In genomic region chr9:114505187-114506081, GRCh38 we compare ENCODE assay signal across 8 cellular contexts. TPM values are rescaled to one million over a fixed set of nuclear protein-coding genes. Genes with fewer than 3 reads are reported as not detected.
DNase-seq lines count a peak whose midpoint lies in the region; ATAC-seq, FAIRE-seq and TF ChIP-seq lines count a peak whose summit lies in the region.

Gene WHRN, minus strand, starts transcription at chr9:114505473. Its CDS starts 672 bp downstream, at chr9:114504801.

- H3K9ac ChIP-seq in smooth muscle cell (ENCODE audit: low read depth), result peak within 1 kb of the TSS; percentile 94

- H3K4me1 ChIP-seq in smooth muscle cell (ENCODE audit: low read depth), result peaks cover 31% of the 10 kb centered on the region

- peaks cover 20% of the 10 kb centered on the region for H4K20me1 ChIP-seq in smooth muscle cell (ENCODE audit: low read depth)

- 2% methylated on average over 46 of the region's 75 CpGs for WGBS in smooth muscle cell (ENCODE audit: low lambda C conversion rate)

- peak; percentile 78 for ATAC-seq in HG03066 (IDR thresholded peaks at IDR 0.05; ENCODE audit: low read depth, unreplicated experiment)
- peak; percentile 84 for ATAC-seq in activated CD4-positive, CD25-positive, alpha-beta regulatory T cell treated with anti-CD3 and anti-CD28 coated beads, Interleukin-2, amount 50 U/mL, for 24 hours

- no peaks in the 10 kb centered on the region for H3K9me3 ChIP-seq in smooth muscle cell (replicated peaks; ENCODE audit: low read depth)

- peak; percentile 68 for DNase-seq in GM18507 (ENCODE audit: extremely low spot score, insufficient read length, low read depth)
- peak; percentile 91 for DNase-seq in NCI-H2196 treated with DMSO at 0.1 percent for 48 hours (lab: John Stamatoyannopoulos, UW; ENCODE audit: unreplicated experiment)
- peak; percentile 93 for DNase-seq in central memory CD4-positive, alpha-beta T cell
- DNase-seq in iris pigment epithelial cell (ENCODE audit: low read depth), result peak; percentile 80
- peak; percentile 93 for DNase-seq in smooth muscle cell (lab: John Stamatoyannopoulos, UW; ENCODE audit: unreplicated experiment)
- no peak for DNase-seq in OCI-M2 (lab: John Stamatoyannopoulos, UW; ENCODE audit: unreplicated experiment)

- no peak for FAIRE-seq in GM18507 (lab: Jason Lieb, UNC)

- H3K36me3 ChIP-seq in smooth muscle cell (ENCODE audit: low read depth), result no peaks in the 10 kb centered on the region

- peaks cover 38% of the 10 kb centered on the region for H3K27me3 ChIP-seq in smooth muscle cell (ENCODE audit: low read depth)

- H3K27ac ChIP-seq in smooth muscle cell (ENCODE audit: low read depth), result peak within 1 kb of the TSS; percentile 85

- H3K4me2 ChIP-seq in smooth muscle cell, result peak within 1 kb of the TSS; percentile 94

- no peak for TF ChIP-seq CTCF in smooth muscle cell (IDR thresholded peaks at IDR 0.05; ENCODE audit: borderline replicate concordance, insufficient read depth, poor library complexity, severe bottlenecking)

- H2AFZ ChIP-seq in smooth muscle cell (ENCODE audit: low read depth), result peak within 1 kb of the TSS; percentile 94

- peaks cover 8% of the 10 kb centered on the region for H3K79me2 ChIP-seq in smooth muscle cell (ENCODE audit: low read depth)

- H3F3A ChIP-seq in smooth muscle cell (ENCODE audit: low read depth), result peaks cover 30% of the 10 kb centered on the region

- H3K4me3 ChIP-seq in smooth muscle cell, result peak within 1 kb of the TSS; percentile 73

RNA-seq across cellular contexts. Expression of gene WHRN, which starts in this region (rescaled TPM):
- total RNA-seq in smooth muscle cell, result 2.9 and 3.6 TPM in 2 replicates
- polyA plus RNA-seq in smooth muscle cell, result 11.9 and 12.9 TPM in 2 replicates
